16 cellular contexts compared by ENCODE assay signal in the genomic region with DNA sequence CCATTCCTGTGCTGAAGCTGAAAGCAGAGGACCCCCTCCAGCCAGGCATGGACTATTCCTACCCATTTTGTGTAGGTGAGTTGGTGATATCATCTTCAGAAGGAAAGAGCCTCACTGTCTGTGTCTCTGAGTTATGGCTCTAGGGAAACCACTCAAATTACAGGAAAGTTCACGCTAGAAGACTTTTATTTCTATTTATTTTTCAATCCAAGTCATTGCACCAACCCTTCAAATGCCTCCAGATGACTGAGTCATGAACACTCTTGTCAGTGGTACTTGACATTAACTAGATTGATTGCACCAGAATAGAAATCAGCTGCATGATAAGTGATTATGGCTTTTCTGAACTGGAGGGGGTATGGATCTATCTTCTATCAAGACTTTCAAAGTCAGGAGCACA.
A peak's percentile ranks its signal among the peaks of the same experiment; 100 is the strongest.
DNase-seq lines count a peak whose midpoint lies in the region; ATAC-seq and TF ChIP-seq lines count a peak whose summit lies in the region.
"Had no signal": no experiment of that assay in that cellular context is flagged by ENCODE, and none has a peak within 500 bp of the region (broad histone marks: within the 10 kb centered on the region; RNA-seq: fewer than 3 reads in every experiment).

No MANE protein-coding gene starts in this region.

- H3K27me3 ChIP-seq in PC-9 (ENCODE audit: insufficient read depth, low read depth), result no peaks in the 10 kb centered on the region

- H3K4me1 ChIP-seq in PC-9 (replicated peaks; ENCODE audit: insufficient read depth), result no peaks in the 10 kb centered on the region
- H3K4me1 ChIP-seq: Caco-2 had no signal

- no peaks in the 10 kb centered on the region for H3F3A ChIP-seq in PC-9 (ENCODE audit: insufficient read depth, low read depth)

- no TSS peak for BruUV-seq in PC-9 (replicated peaks; lab: Mats Ljungman, UMichigan)

- no peaks in the 10 kb centered on the region for H3K36me3 ChIP-seq in PC-9 (ENCODE audit: low read depth)

- DNase-seq in DMS53 (lab: John Stamatoyannopoulos, UW) (peak; percentile 42), DMS53 treated with DMSO at 0.1 percent for 48 hours (lab: John Stamatoyannopoulos, UW; ENCODE audit: unreplicated experiment) (no peak), astrocyte of the hippocampus (ENCODE audit: low read depth, low spot score) (peak; percentile 18), left kidney (ENCODE audit: low read depth, low spot score) (peak; percentile 71), omental fat pad (ENCODE audit: low spot score) (no peak), PC-9 (no peak)
- DNase-seq: Caco-2; CD8-positive, alpha-beta T cell; DMS79; HCEC 1CT; HFFc6 had no signal

- no peak overlapping the region for H3K4me3 ChIP-seq in PC-9
- H3K4me3 ChIP-seq: GM12878 had no signal

- no peak overlapping the region for H2AFZ ChIP-seq in PC-9

- no peaks in the 10 kb centered on the region for H3K9me2 ChIP-seq in PC-9 (ENCODE audit: insufficient read depth)

- no peaks in the 10 kb centered on the region for H4K20me1 ChIP-seq in PC-9 (ENCODE audit: insufficient read depth)

- ATAC-seq in omental fat pad (ENCODE audit: low FRiP score) (peak; percentile 49), GM21423 (IDR thresholded peaks at IDR 0.05; ENCODE audit: unreplicated experiment) (no peak), GM21526 (IDR thresholded peaks at IDR 0.05; ENCODE audit: low FRiP score, unreplicated experiment) (no peak)
- ATAC-seq: CD8-positive, alpha-beta T cell; GM12878; HepG2 had no signal

- TF ChIP-seq CTCF in omental fat pad (IDR thresholded peaks at IDR 0.05) (no peak), PC-9 (conservative IDR thresholded peaks at IDR 0.05) (no peak)

- no peaks in the 10 kb centered on the region for H3K9me3 ChIP-seq in PC-9 (ENCODE audit: insufficient read depth, low read depth)
- H3K9me3 ChIP-seq: Caco-2 had no signal

- no peaks in the 10 kb centered on the region for H3K79me2 ChIP-seq in PC-9 (ENCODE audit: low read depth)

- CTCF ChIA-PET in PC-9 (lab: Charles Lee), result no interaction called here

- no peak overlapping the region for H3K27ac ChIP-seq in PC-9
- H3K27ac ChIP-seq: 22Rv1 had no signal

- intact Hi-C loops in PC-9 (cut with micrococcal nuclease; ENCODE audit: unreplicated experiment), result no loop called here

- no peak overlapping the region for H3K4me2 ChIP-seq in PC-9

- POLR2A ChIA-PET in PC-9 (lab: Charles Lee; ENCODE audit: unreplicated experiment), result no interaction called here

Comparison
In these comparisons a context has a peak if more than half of its experiments do, and no peak if none do; other contexts are left out.
1. DNase-seq: peak in DMS53 (single experiment), astrocyte of the hippocampus (single experiment) and left kidney (single experiment); none in DMS53 treated with DMSO at 0.1 percent for 48 hours (single experiment), omental fat pad (single experiment) and PC-9 (0 of 2).